16 cellular contexts compared by ENCODE assay signal in the genomic region with DNA sequence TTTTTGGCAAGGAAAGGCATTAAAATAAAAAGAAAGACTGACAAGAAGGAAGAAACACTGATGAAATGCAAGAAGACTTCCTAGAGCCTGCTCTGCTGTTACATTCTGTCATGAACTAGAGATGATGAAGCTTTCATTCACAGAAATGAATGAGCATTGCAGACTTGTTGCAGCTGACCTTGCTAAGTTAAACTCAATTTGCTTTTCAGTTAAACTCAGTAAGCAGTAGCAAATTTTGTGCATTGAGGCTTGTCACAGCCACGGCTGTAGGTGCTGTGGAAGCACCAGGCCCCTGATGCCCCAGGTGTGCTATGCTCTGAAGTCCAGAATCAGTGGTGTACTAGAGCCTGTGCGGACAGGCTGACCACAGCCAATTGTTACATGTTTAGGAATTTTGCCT. TPM values are rescaled to one million over a fixed set of nuclear protein-coding genes. Genes with fewer than 3 reads are reported as not detected.
DNase-seq lines count a peak whose midpoint lies in the region; ATAC-seq and TF ChIP-seq lines count a peak whose summit lies in the region.
"Had no signal": no experiment of that assay in that cellular context is flagged by ENCODE, and none has a peak within 500 bp of the region (broad histone marks: within the 10 kb centered on the region; RNA-seq: fewer than 3 reads in every experiment).

No MANE protein-coding gene starts in this region.

- H3K27me3 ChIP-seq in Karpas-422 (ENCODE audit: low read length) = no peaks in the 10 kb centered on the region

- peak; percentile 95 for DNase-seq in Karpas-422
- peak; percentile 12 for DNase-seq in germinal center (ENCODE audit: low spot score)
- DNase-seq in kidney glomerular epithelial cell (lab: John Stamatoyannopoulos, UW) = no peak
- no peak for DNase-seq in activated naive CD8-positive, alpha-beta T cell treated with anti-CD3 and anti-CD28 coated beads, Interleukin-2, amount 50 U/mL, for 24 hours
- DNase-seq: C1 segment of cervical spinal cord; Calu3; CD4-positive, alpha-beta memory T cell; COR-L47; DMS53; DMS79 treated with DMSO at 0.1 percent for 48 hours; GF-D8; GOT3; H7; HCEC 1CT had no signal

- no peaks in the 10 kb centered on the region for H3K9me3 ChIP-seq in Karpas-422 (ENCODE audit: low read length)

- peak overlapping the region; percentile 47 for H3K9ac ChIP-seq in Karpas-422 (ENCODE audit: low read length)

- H3K79me2 ChIP-seq in Karpas-422 (ENCODE audit: low read length) = no peaks in the 10 kb centered on the region

- H3K9me3 Mint-ChIP-seq in activated naive CD8-positive, alpha-beta T cell treated with anti-CD3 and anti-CD28 coated beads, Interleukin-2, amount 50 U/mL, for 24 hours = no peaks in the 10 kb centered on the region
- H3K9me3 Mint-ChIP-seq: CD4-positive, alpha-beta memory T cell had no signal

- H3K4me1 ChIP-seq in Karpas-422 (ENCODE audit: low read length) = peaks cover 46% of the 10 kb centered on the region

- H3K27ac ChIP-seq in Karpas-422 (ENCODE audit: low read length) (peak overlapping the region; percentile 92), VCaP (peak overlapping the region; percentile 85; the same call in 1 of the 2 replicates)

- H3K36me3 ChIP-seq in Karpas-422 (ENCODE audit: insufficient read depth, low read length) = no peaks in the 10 kb centered on the region

- H3K9me2 ChIP-seq in Karpas-422 (replicated peaks; ENCODE audit: insufficient read depth, low read length) = no peaks in the 10 kb centered on the region

- H3K4me2 ChIP-seq in Karpas-422 (ENCODE audit: low read depth, low read length, poor library complexity, severe bottlenecking) = peak overlapping the region; percentile 70

- no peak overlapping the region for H2AFZ ChIP-seq in Karpas-422 (ENCODE audit: low read length)

- peaks cover 20% of the 10 kb centered on the region for H3K27me3 Mint-ChIP-seq in activated naive CD8-positive, alpha-beta T cell treated with anti-CD3 and anti-CD28 coated beads, Interleukin-2, amount 50 U/mL, for 24 hours

- no peak for TF ChIP-seq CTCF in VCaP (conservative IDR thresholded peaks at IDR 0.05)

- H4K20me1 ChIP-seq in Karpas-422 (ENCODE audit: insufficient read depth, low read depth, low read length) = no peaks in the 10 kb centered on the region

- peak overlapping the region; percentile 8; the same call in 1 of the 2 replicates for H3K4me3 ChIP-seq in Karpas-422 (ENCODE audit: low read length)

- peaks cover 22% of the 10 kb centered on the region for H3K4me1 Mint-ChIP-seq in activated naive CD8-positive, alpha-beta T cell treated with anti-CD3 and anti-CD28 coated beads, Interleukin-2, amount 50 U/mL, for 24 hours
- H3K4me1 Mint-ChIP-seq: CD4-positive, alpha-beta memory T cell had no signal

- ATAC-seq in activated naive CD8-positive, alpha-beta T cell treated with anti-CD3 and anti-CD28 coated beads, Interleukin-2, amount 50 U/mL, for 24 hours = no peak
- ATAC-seq in SK-N-SH treated with all-trans-retinoic acid at 6 μM for 48 hours = no peak

- H3K36me3 Mint-ChIP-seq in activated naive CD8-positive, alpha-beta T cell treated with anti-CD3 and anti-CD28 coated beads, Interleukin-2, amount 50 U/mL, for 24 hours (ENCODE audit: low read depth) = no peaks in the 10 kb centered on the region
- H3K36me3 Mint-ChIP-seq: CD4-positive, alpha-beta memory T cell had no signal

- H3K4me3 Mint-ChIP-seq in activated naive CD8-positive, alpha-beta T cell treated with anti-CD3 and anti-CD28 coated beads, Interleukin-2, amount 50 U/mL, for 24 hours = no peak overlapping the region
- H3K4me3 Mint-ChIP-seq: CD4-positive, alpha-beta memory T cell had no signal

- H3K27ac Mint-ChIP-seq in activated naive CD8-positive, alpha-beta T cell treated with anti-CD3 and anti-CD28 coated beads, Interleukin-2, amount 50 U/mL, for 24 hours = no peak overlapping the region
- H3K27ac Mint-ChIP-seq: CD4-positive, alpha-beta memory T cell had no signal

TF ChIP-seq in SK-N-SH treated with all-trans-retinoic acid at 6 μM for 48 hours, 23 proteins besides CTCF, POLR2A, EP300 and RAD21:
- TF ChIP-seq ZC3H10 (CRISPR knock-in tag; IDR thresholded peaks at IDR 0.05) = no peak
- no peak for TF ChIP-seq TOX (CRISPR knock-in tag; IDR thresholded peaks at IDR 0.05; ENCODE audit: borderline replicate concordance)
- no peak for TF ChIP-seq ESRRG (CRISPR knock-in tag; IDR thresholded peaks at IDR 0.05)
- TF ChIP-seq, protein P1, sequence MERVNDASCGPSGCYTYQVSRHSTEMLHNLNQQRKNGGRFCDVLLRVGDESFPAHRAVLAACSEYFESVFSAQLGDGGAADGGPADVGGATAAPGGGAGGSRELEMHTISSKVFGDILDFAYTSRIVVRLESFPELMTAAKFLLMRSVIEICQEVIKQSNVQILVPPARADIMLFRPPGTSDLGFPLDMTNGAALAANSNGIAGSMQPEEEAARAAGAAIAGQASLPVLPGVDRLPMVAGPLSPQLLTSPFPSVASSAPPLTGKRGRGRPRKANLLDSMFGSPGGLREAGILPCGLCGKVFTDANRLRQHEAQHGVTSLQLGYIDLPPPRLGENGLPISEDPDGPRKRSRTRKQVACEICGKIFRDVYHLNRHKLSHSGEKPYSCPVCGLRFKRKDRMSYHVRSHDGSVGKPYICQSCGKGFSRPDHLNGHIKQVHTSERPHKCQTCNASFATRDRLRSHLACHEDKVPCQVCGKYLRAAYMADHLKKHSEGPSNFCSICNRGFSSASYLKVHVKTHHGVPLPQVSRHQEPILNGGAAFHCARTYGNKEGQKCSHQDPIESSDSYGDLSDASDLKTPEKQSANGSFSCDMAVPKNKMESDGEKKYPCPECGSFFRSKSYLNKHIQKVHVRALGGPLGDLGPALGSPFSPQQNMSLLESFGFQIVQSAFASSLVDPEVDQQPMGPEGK (CRISPR knock-in tag; IDR thresholded peaks at IDR 0.05; ENCODE audit: borderline replicate concordance) = no peak
- TF ChIP-seq ZNF70 (CRISPR knock-in tag; IDR thresholded peaks at IDR 0.05) = no peak
- TF ChIP-seq, protein P2, sequence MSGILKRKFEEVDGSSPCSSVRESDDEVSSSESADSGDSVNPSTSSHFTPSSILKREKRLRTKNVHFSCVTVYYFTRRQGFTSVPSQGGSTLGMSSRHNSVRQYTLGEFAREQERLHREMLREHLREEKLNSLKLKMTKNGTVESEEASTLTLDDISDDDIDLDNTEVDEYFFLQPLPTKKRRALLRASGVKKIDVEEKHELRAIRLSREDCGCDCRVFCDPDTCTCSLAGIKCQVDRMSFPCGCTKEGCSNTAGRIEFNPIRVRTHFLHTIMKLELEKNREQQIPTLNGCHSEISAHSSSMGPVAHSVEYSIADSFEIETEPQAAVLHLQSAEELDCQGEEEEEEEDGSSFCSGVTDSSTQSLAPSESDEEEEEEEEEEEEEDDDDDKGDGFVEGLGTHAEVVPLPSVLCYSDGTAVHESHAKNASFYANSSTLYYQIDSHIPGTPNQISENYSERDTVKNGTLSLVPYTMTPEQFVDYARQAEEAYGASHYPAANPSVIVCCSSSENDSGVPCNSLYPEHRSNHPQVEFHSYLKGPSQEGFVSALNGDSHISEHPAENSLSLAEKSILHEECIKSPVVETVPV (CRISPR knock-in tag; IDR thresholded peaks at IDR 0.05) = no peak
- no peak for TF ChIP-seq CSDC2 (CRISPR knock-in tag; IDR thresholded peaks at IDR 0.05)
- TF ChIP-seq, protein P3, sequence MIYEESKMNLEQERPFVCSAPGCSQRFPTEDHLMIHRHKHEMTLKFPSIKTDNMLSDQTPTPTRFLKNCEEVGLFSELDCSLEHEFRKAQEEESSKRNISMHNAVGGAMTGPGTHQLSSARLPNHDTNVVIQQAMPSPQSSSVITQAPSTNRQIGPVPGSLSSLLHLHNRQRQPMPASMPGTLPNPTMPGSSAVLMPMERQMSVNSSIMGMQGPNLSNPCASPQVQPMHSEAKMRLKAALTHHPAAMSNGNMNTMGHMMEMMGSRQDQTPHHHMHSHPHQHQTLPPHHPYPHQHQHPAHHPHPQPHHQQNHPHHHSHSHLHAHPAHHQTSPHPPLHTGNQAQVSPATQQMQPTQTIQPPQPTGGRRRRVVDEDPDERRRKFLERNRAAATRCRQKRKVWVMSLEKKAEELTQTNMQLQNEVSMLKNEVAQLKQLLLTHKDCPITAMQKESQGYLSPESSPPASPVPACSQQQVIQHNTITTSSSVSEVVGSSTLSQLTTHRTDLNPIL (CRISPR knock-in tag; IDR thresholded peaks at IDR 0.05; ENCODE audit: low read depth) = no peak
- TF ChIP-seq, protein P4, sequence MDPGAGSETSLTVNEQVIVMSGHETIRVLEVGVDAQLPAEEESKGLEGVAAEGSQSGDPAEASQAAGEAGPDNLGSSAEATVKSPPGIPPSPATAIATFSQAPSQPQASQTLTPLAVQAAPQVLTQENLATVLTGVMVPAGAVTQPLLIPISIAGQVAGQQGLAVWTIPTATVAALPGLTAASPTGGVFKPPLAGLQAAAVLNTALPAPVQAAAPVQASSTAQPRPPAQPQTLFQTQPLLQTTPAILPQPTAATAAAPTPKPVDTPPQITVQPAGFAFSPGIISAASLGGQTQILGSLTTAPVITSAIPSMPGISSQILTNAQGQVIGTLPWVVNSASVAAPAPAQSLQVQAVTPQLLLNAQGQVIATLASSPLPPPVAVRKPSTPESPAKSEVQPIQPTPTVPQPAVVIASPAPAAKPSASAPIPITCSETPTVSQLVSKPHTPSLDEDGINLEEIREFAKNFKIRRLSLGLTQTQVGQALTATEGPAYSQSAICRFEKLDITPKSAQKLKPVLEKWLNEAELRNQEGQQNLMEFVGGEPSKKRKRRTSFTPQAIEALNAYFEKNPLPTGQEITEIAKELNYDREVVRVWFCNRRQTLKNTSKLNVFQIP (CRISPR knock-in tag; IDR thresholded peaks at IDR 0.05; ENCODE audit: borderline replicate concordance, low read depth) = no peak
- TF ChIP-seq ARNTL (CRISPR knock-in tag; IDR thresholded peaks at IDR 0.05; ENCODE audit: borderline replicate concordance, low read depth) = no peak
- TF ChIP-seq ISL1 (CRISPR knock-in tag; IDR thresholded peaks at IDR 0.05) = no peak

RNA-seq across cellular contexts. Expression of a gene that starts 39.6 kb away (rescaled TPM):
- total RNA-seq in Karpas-422 (2014; rRNA removed; shearing (Covaris generic); ENCODE audit: low replicate concordance) = 238 and 321 TPM in 2 replicates

Comparison
In these comparisons a context has a peak if more than half of its experiments do, and no peak if none do; other contexts are left out.
1. DNase-seq: peak in Karpas-422 (single experiment) and germinal center (single experiment); none in kidney glomerular epithelial cell (single experiment) and activated naive CD8-positive, alpha-beta T cell treated with anti-CD3 and anti-CD28 coated beads, Interleukin-2, amount 50 U/mL, for 24 hours (single experiment).